11 cellular contexts compared by ENCODE assay signal in genomic region chr13:81388400-81388799, GRCh38.
"Had no signal": no experiment of that assay in that cellular context is flagged by ENCODE, and none has a peak within 500 bp of the region (broad histone marks: within the 10 kb centered on the region; RNA-seq: fewer than 3 reads in every experiment).

No MANE protein-coding gene starts in this region.

- ATAC-seq: heart right ventricle had no signal

- DNase-seq: activated T-cell treated with anti-CD3 and anti-CD28 coated beads, Interleukin-2, amount 50 U/mL, for 1 hour; caudate nucleus; effector CD8-positive, alpha-beta T cell; foreskin melanocyte; heart right ventricle; kidney; mesendoderm; nephron progenitor cell; sigmoid colon; stimulated activated naive CD4-positive, alpha-beta T cell treated with Interleukin-2 at 50 U/mL for 16 hours; trophoblast cell had no signal
